In genomic region chr9:27529316-27530278, GRCh38 we compare ENCODE assay signal across 1 cellular context.
A peak's percentile ranks its signal among the peaks of the same experiment; 100 is the strongest.
TF ChIP-seq lines count a peak whose summit lies in the region.

Gene MOB3B, minus strand, starts transcription at chr9:27529814. Its CDS starts 74,264 bp downstream, at chr9:27455550.

TF ChIP-seq in HepG2, 621 proteins besides CTCF, POLR2A, EP300 and RAD21 (continued from another document and continues in another):
- TF ChIP-seq HOXA3 (CRISPR knock-in tag; IDR thresholded peaks at IDR 0.05) (0 out of 2 replicates have a peak, but pooled peaks have one; percentile 23), ZNF275 (CRISPR knock-in tag; IDR thresholded peaks at IDR 0.05; ENCODE audit: borderline replicate concordance) (no peak), ZNF777 (CRISPR knock-in tag; IDR thresholded peaks at IDR 0.05) (peak; percentile 38), ZNF768 (CRISPR knock-in tag; IDR thresholded peaks at IDR 0.05) (no peak; the same call in 1 of the 2 replicates), ZNF841 (CRISPR knock-in tag; IDR thresholded peaks at IDR 0.05; ENCODE audit: borderline replicate concordance) (no peak), KDM6A (CRISPR knock-in tag; IDR thresholded peaks at IDR 0.05; ENCODE audit: low read depth) (no peak), ZNF891 (CRISPR knock-in tag; IDR thresholded peaks at IDR 0.05) (no peak), ZNF274 (CRISPR knock-in tag; IDR thresholded peaks at IDR 0.05) (0 out of 2 replicates have a peak, but pooled peaks have one; percentile 17), U2AF2 (IDR thresholded peaks at IDR 0.05; ENCODE audit: low read depth, low read length) (no peak), JDP2 (CRISPR knock-in tag; IDR thresholded peaks at IDR 0.05; ENCODE audit: borderline replicate concordance) (no peak), SUZ12 (IDR thresholded peaks at IDR 0.05; ENCODE audit: low read depth, low read length) (no peak), MYPOP (CRISPR knock-in tag; IDR thresholded peaks at IDR 0.05) (0 out of 2 replicates have a peak, but pooled peaks have one; percentile 79), NFIB (CRISPR knock-in tag; IDR thresholded peaks at IDR 0.05; ENCODE audit: borderline replicate concordance) (no peak), BCL6 (CRISPR knock-in tag; IDR thresholded peaks at IDR 0.05) (peak; percentile 13; the same call in 1 of the 2 replicates), ZBTB40 (IDR thresholded peaks at IDR 0.05) (no peak), ZBTB40 (CRISPR knock-in tag; IDR thresholded peaks at IDR 0.05) (no peak), SRSF4 (IDR thresholded peaks at IDR 0.05; ENCODE audit: low read depth, low read length, poor library complexity, severe bottlenecking) (no peak), ERF (CRISPR knock-in tag; IDR thresholded peaks at IDR 0.05) (no peak), ZNF775 (CRISPR knock-in tag; IDR thresholded peaks at IDR 0.05; ENCODE audit: borderline replicate concordance) (no peak), SIN3B (IDR thresholded peaks at IDR 0.05; ENCODE audit: low read length) (no peak), ZGPAT (CRISPR knock-in tag; IDR thresholded peaks at IDR 0.05) (no peak), CSRNP1 (CRISPR knock-in tag; IDR thresholded peaks at IDR 0.05) (peak; percentile 45; the same call in 1 of the 2 replicates), ZNF672 (CRISPR knock-in tag; IDR thresholded peaks at IDR 0.05) (no peak), ZNF580 (CRISPR knock-in tag; IDR thresholded peaks at IDR 0.05; ENCODE audit: borderline replicate concordance, low read depth) (peak; percentile 46; the same call in 1 of the 2 replicates), ZNF710 (CRISPR knock-in tag; IDR thresholded peaks at IDR 0.05; ENCODE audit: borderline replicate concordance) (no peak; the same call in 1 of the 2 replicates), ZNF335 (CRISPR knock-in tag; IDR thresholded peaks at IDR 0.05) (no peak), ZNF709 (CRISPR knock-in tag; IDR thresholded peaks at IDR 0.05) (peak; percentile 41; the same call in 1 of the 2 replicates), NFAT5 (CRISPR knock-in tag; IDR thresholded peaks at IDR 0.05) (0 out of 2 replicates have a peak, but pooled peaks have one; percentile 23), ZSCAN21 (CRISPR knock-in tag; IDR thresholded peaks at IDR 0.05; ENCODE audit: borderline replicate concordance) (0 out of 2 replicates have a peak, but pooled peaks have one; percentile 46), TFE3 (CRISPR knock-in tag; IDR thresholded peaks at IDR 0.05) (no peak), ZNF589 (CRISPR knock-in tag; conservative IDR thresholded peaks at IDR 0.05) (0 out of 2 replicates have a peak, but pooled peaks have one; percentile 47), ZNF17 (CRISPR knock-in tag; IDR thresholded peaks at IDR 0.05) (no peak)
